Comparison of ENCODE assay signal across 29 cellular contexts in genomic region chr2:238029853-238030252, GRCh38.
"Had no signal": no experiment of that assay in that cellular context is flagged by ENCODE, and none has a peak within 500 bp of the region (broad histone marks: within the 10 kb centered on the region; RNA-seq: fewer than 3 reads in every experiment).

No MANE protein-coding gene starts in this region.

- H3K4me2 ChIP-seq: neural progenitor cell, smooth muscle cell had no signal

- ATAC-seq: naive thymus-derived CD8-positive, alpha-beta T cell; psoas muscle; right cardiac atrium; sciatic nerve; stimulated activated naive B cell treated with anti-CD40 and anti-IgM and Interleukin-4, amounts not matched to agents 10 μg/mL and 1 μg/mL and 100 μg/mL, for 72 hours had no signal

- H3K9ac ChIP-seq: neural progenitor cell, parathyroid adenoma had no signal

- H3K27ac Mint-ChIP-seq: neural progenitor cell; progenitor cell of endocrine pancreas; stimulated activated naive B cell treated with anti-CD40 and anti-IgM and Interleukin-4, amounts not matched to agents 10 μg/mL and 1 μg/mL and 100 μg/mL, for 72 hours; stimulated activated naive CD8-positive, alpha-beta T cell treated with anti-CD3 and anti-CD28 coated beads, Interleukin-15, Interleukin-2, amounts not matched to agents 100 ng/mL and 50 ng/mL, for 24 hours had no signal

- H3K27ac ChIP-seq: neural progenitor cell, ovary, psoas muscle, spleen, stomach, thoracic aorta, thyroid gland, tibial nerve, upper lobe of left lung, vagina had no signal

- H3K4me1 Mint-ChIP-seq: naive B cell, neural progenitor cell had no signal

- H3K36me3 ChIP-seq: neural progenitor cell, ovary had no signal

- H2AFZ ChIP-seq: neural progenitor cell, parathyroid adenoma had no signal

- H3K79me2 ChIP-seq: parathyroid adenoma had no signal

- H3K9me3 ChIP-seq: ovary, psoas muscle, spleen, stomach, thoracic aorta, thyroid gland, tibial nerve, upper lobe of left lung, vagina had no signal

- H3K27me3 ChIP-seq: neural progenitor cell, ovary, spleen, stomach, thyroid gland, tibial nerve, upper lobe of left lung, vagina had no signal

- H3K4me3 ChIP-seq: neural progenitor cell, ovary, psoas muscle, skin epidermis, smooth muscle cell, spleen, stomach, thoracic aorta, thyroid gland, tibial nerve, upper lobe of left lung, vagina had no signal

- H3K4me1 ChIP-seq: neural progenitor cell, psoas muscle, stomach, tibial nerve, upper lobe of left lung, vagina had no signal

- DNase-seq: naive B cell; naive thymus-derived CD8-positive, alpha-beta T cell; occipital lobe; ovary; psoas muscle; right cardiac atrium; spleen; stimulated activated CD4-positive, alpha-beta T cell treated with anti-CD3 and anti-CD28 coated beads, Interleukin-12 subunit alpha, Interleukin-12 subunit beta, amount 100 ng/mL, for 4 hours; stimulated activated CD4-positive, alpha-beta T cell treated with anti-CD3 and anti-CD28 coated beads, Interleukin-1b, Interleukin-23, amount 100 ng/mL, for 48 hours; stimulated activated CD4-positive, alpha-beta T cell treated with anti-CD3 and anti-CD28 coated beads, Interleukin-4, amount 100 ng/mL, for 1 hour; stimulated activated CD4-positive, alpha-beta T cell treated with anti-CD3 and anti-CD28 coated beads, Interleukin-4, amount 100 ng/mL, for 4 hours; stimulated activated CD8-positive, alpha-beta memory T cell treated with anti-CD3 and anti-CD28 coated beads, Interleukin-4, amount 100 ng/mL, for 48 hours; stimulated activated naive B cell treated with anti-CD40 and anti-IgM and Interleukin-4, amounts not matched to agents 10 μg/mL and 1 μg/mL and 100 μg/mL, for 72 hours; stimulated activated naive CD4-positive, alpha-beta T cell treated with Interleukin-2 at 50 U/mL for 16 hours; stomach; thyroid gland; trophoblast cell; upper lobe of left lung had no signal

- FAIRE-seq: urothelium cell line had no signal

- H3K27me3 Mint-ChIP-seq: naive B cell; naive thymus-derived CD8-positive, alpha-beta T cell; progenitor cell of endocrine pancreas; stimulated activated naive B cell treated with anti-CD40 and anti-IgM and Interleukin-4, amounts not matched to agents 10 μg/mL and 1 μg/mL and 100 μg/mL, for 72 hours; stimulated activated naive CD8-positive, alpha-beta T cell treated with anti-CD3 and anti-CD28 coated beads, Interleukin-15, Interleukin-2, amounts not matched to agents 100 ng/mL and 50 ng/mL, for 24 hours had no signal

- H3K4me3 Mint-ChIP-seq: naive thymus-derived CD8-positive, alpha-beta T cell; neural progenitor cell; stimulated activated naive B cell treated with anti-CD40 and anti-IgM and Interleukin-4, amounts not matched to agents 10 μg/mL and 1 μg/mL and 100 μg/mL, for 72 hours; stimulated activated naive CD8-positive, alpha-beta T cell treated with anti-CD3 and anti-CD28 coated beads, Interleukin-15, Interleukin-2, amounts not matched to agents 100 ng/mL and 50 ng/mL, for 24 hours had no signal

- H3K9me3 Mint-ChIP-seq: naive B cell; naive thymus-derived CD8-positive, alpha-beta T cell; neural progenitor cell; stimulated activated naive B cell treated with anti-CD40 and anti-IgM and Interleukin-4, amounts not matched to agents 10 μg/mL and 1 μg/mL and 100 μg/mL, for 72 hours; stimulated activated naive CD8-positive, alpha-beta T cell treated with anti-CD3 and anti-CD28 coated beads, Interleukin-15, Interleukin-2, amounts not matched to agents 100 ng/mL and 50 ng/mL, for 24 hours had no signal
